In genomic region chr14:58152569-58152857, GRCh38 we compare ENCODE assay signal across 8 cellular contexts. TPM values are rescaled to one million over a fixed set of nuclear protein-coding genes. Genes with fewer than 3 reads are reported as not detected.
DNase-seq lines count a peak whose midpoint lies in the region; ATAC-seq, FAIRE-seq and TF ChIP-seq lines count a peak whose summit lies in the region.

No MANE protein-coding gene starts in this region.

- ATAC-seq in A549, result peak in 1 of 2 experiments; percentile 35; a peak in 3 of 6 replicates

- CTCF ChIA-PET in A549 (lab: Yijun Ruan, JAX), result interaction anchor here (0.6 to 1.4 kb wide), 4 partner anchors 12 to 42 kb away, joined by 3 read pairs; no protein-coding TSS in a partner anchor

- FAIRE-seq in A549 (lab: Jason Lieb, UNC) (no peak), D721Med (lab: Jason Lieb, UNC) (no peak)

- H3K4ac ChIP-seq in H9 (ENCODE audit: low read depth, low read length), result no peak overlapping the region

- no peak overlapping the region for H2BK120ac ChIP-seq in H9 (ENCODE audit: low read depth, low read length, poor library complexity, severe bottlenecking)

- H3K27ac ChIP-seq in A549 (0 out of 6 replicates have a peak overlapping the region, but pooled peaks of 1 of the 2 experiments have one; percentile 67), H9 (ENCODE audit: insufficient read length, low read depth, low read length) (no peak overlapping the region), angular gyrus (ENCODE audit: low read depth, low read length) (peak overlapping the region; percentile 1), liver (ENCODE audit: low read depth in 1 of 2, low read length in 2 of 2) (peak overlapping the region in 1 of 2 donors; percentile 33), vagina (peak overlapping the region; percentile 79), substantia nigra (ENCODE audit: low read depth, low read length, poor library complexity, severe bottlenecking) (no peak overlapping the region)

- no peak overlapping the region for H4K5ac ChIP-seq in H9 (ENCODE audit: insufficient read length, low read depth, low read length)

- H2BK20ac ChIP-seq in H9 (ENCODE audit: low read depth, low read length, poor library complexity, severe bottlenecking), result no peak overlapping the region

- no peaks in the 10 kb centered on the region for H4K20me1 ChIP-seq in H9 (ENCODE audit: control insufficient read depth, insufficient read depth, insufficient read length)

- peaks cover 13% of the 10 kb centered on the region for H3K23me2 ChIP-seq in H9 (ENCODE audit: insufficient read length, low read depth, low read length, poor library complexity, severe bottlenecking)

- peaks cover 6% of the 10 kb centered on the region; the same call in 1 of the 2 replicates for H3K27me3 ChIP-seq in H9 (ENCODE audit: insufficient read depth, low read length)
- H3K27me3 ChIP-seq in liver (ENCODE audit: control insufficient read depth in 4 of 4, insufficient read depth in 4 of 4, low read length in 3 of 4), result no peaks in the 10 kb centered on the region
- H3K27me3 ChIP-seq in vagina, result no peaks in the 10 kb centered on the region

- H3K79me1 ChIP-seq in H9 (ENCODE audit: insufficient read depth, low read depth, low read length, poor library complexity, severe bottlenecking), result no peaks in the 10 kb centered on the region

- H3K27me3 Mint-ChIP-seq in H9 (ENCODE audit: low read depth), result peaks cover 19% of the 10 kb centered on the region

- no peak overlapping the region for H3K56ac ChIP-seq in H9 (ENCODE audit: insufficient read length, low read depth, low read length)

- H3K27ac Mint-ChIP-seq in H9, result no peak overlapping the region

- H2AK5ac ChIP-seq in H9 (ENCODE audit: insufficient read length, low read length), result no peak overlapping the region

- DNase-seq in A549 (ENCODE audit: low read depth in 1 of 2, low spot score in 1 of 2) (no peak), H9 (no peak), vagina (ENCODE audit: extremely low spot score in 2 of 2) (no peak), substantia nigra (lab: John Stamatoyannopoulos, UW) (no peak), D721Med (ENCODE audit: insufficient read length, low spot score) (no peak), retina (no peak)

- no peak overlapping the region for H2BK5ac ChIP-seq in H9 (ENCODE audit: insufficient read length, low read length)

- H3T11ph ChIP-seq in H9 (ENCODE audit: low read length), result no peak overlapping the region

- peaks cover 42 to 47% of the 10 kb centered on the region in 2 experiments for H3K4me1 Mint-ChIP-seq in H9

- TF ChIP-seq POLR2A in A549 (IDR thresholded peaks at IDR 0.05; ENCODE audit: low read length) (no peak), vagina (IDR thresholded peaks at IDR 0.05) (no peak)

- no peak overlapping the region for H3K23ac ChIP-seq in H9 (ENCODE audit: insufficient read length, low read depth, low read length)

- POLR2A ChIA-PET in A549 (lab: Yijun Ruan, JAX), result no interaction called here

- H3K9ac ChIP-seq in H9 (ENCODE audit: extremely low read depth, insufficient read length, low read length) (peak overlapping the region; percentile 24), liver (ENCODE audit: low read depth in 1 of 2, low read length in 2 of 2) (peak overlapping the region in 1 of 2 donors; percentile 56)

- intact Hi-C loops in vagina (cut with DNase I), result no loop called here

- no peak for TF ChIP-seq EP300 in A549 (IDR thresholded peaks at IDR 0.05)

- H2AFZ ChIP-seq in H9 (ENCODE audit: low read length), result peak overlapping the region; percentile 3

- H3K9me3 Mint-ChIP-seq in H9, result no peaks in the 10 kb centered on the region; a peak in 1 of 5 replicates

- no peak for TF ChIP-seq CTCF in A549 (IDR thresholded peaks at IDR 0.05)
- TF ChIP-seq CTCF in H9 (conservative IDR thresholded peaks at IDR 0.05), result no peak
- no peak for TF ChIP-seq CTCF in liver (IDR thresholded peaks at IDR 0.05; ENCODE audit: low read depth, low read length, missing input control)
- no peak for TF ChIP-seq CTCF in vagina (IDR thresholded peaks at IDR 0.05)
- TF ChIP-seq CTCF in D721Med (IDR thresholded peaks at IDR 0.05; ENCODE audit: insufficient read depth, missing control alignments), result no peak

- H3K79me2 ChIP-seq in H9 (ENCODE audit: insufficient read depth, low read length), result no peaks in the 10 kb centered on the region

- H3K9me3 ChIP-seq in A549, result no peaks in the 10 kb centered on the region
- no peaks in the 10 kb centered on the region for H3K9me3 ChIP-seq in H9 (ENCODE audit: control insufficient read depth, low read depth, low read length)
- H3K9me3 ChIP-seq in liver (ENCODE audit: control insufficient read depth in 4 of 4, low read length in 3 of 4), result no peaks in the 10 kb centered on the region
- no peaks in the 10 kb centered on the region for H3K9me3 ChIP-seq in vagina

- H3K18ac ChIP-seq in H9 (ENCODE audit: insufficient read length, low read depth, low read length), result no peak overlapping the region

- H3K4me3 Mint-ChIP-seq in H9, result peak overlapping the region; percentile 73 to 91

- H4K8ac ChIP-seq in H9 (replicated peaks; ENCODE audit: insufficient read length, low read depth, low read length), result no peak overlapping the region

- no peak overlapping the region for H4K91ac ChIP-seq in H9 (ENCODE audit: insufficient read length, low read depth, low read length)

- H2BK15ac ChIP-seq in H9 (ENCODE audit: low read depth, low read length), result no peak overlapping the region

- H3K36me3 Mint-ChIP-seq in H9 (ENCODE audit: insufficient read depth in 1 of 3, low read depth in 3 of 3), result no peaks in the 10 kb centered on the region

- TF ChIP-seq RAD21 in A549 (conservative IDR thresholded peaks at IDR 0.05 in 1 of 2, IDR thresholded peaks at IDR 0.05 in 1 of 2), result no peak
- TF ChIP-seq RAD21 in liver (IDR thresholded peaks at IDR 0.05), result no peak

- H2BK12ac ChIP-seq in H9 (ENCODE audit: insufficient read length, low read depth, low read length), result no peak overlapping the region

- H3K14ac ChIP-seq in H9 (ENCODE audit: insufficient read depth, low read length), result no peak overlapping the region

- H3K4me3 ChIP-seq in A549 (peak overlapping the region; percentile 73), liver (ENCODE audit: low read depth in 1 of 3, low read length in 3 of 3) (peak overlapping the region; percentile 56 to 76 (median 72)), vagina (peak overlapping the region; percentile 67 to 82)

- 31% methylated on average over 8 of the region's 8 CpGs for WGBS in A549 (ENCODE audit: missing lambda C conversion rate)
- WGBS in H9 (ENCODE audit: extremely low coverage, insufficient read length, low lambda C conversion rate), result no CpG with 5 or more reads among the region's 8 CpGs
- 9% methylated on average over 8 of the region's 8 CpGs for WGBS in liver

- no peaks in the 10 kb centered on the region for H3K36me3 ChIP-seq in liver (ENCODE audit: control insufficient read depth in 4 of 4, insufficient read depth in 3 of 4, low read depth in 1 of 4, low read length in 3 of 4)
- H3K36me3 ChIP-seq in vagina, result no peaks in the 10 kb centered on the region

- peak overlapping the region; percentile 99 for H3K4me2 ChIP-seq in A549
- peak overlapping the region; percentile 91 for H3K4me2 ChIP-seq in H9 (ENCODE audit: insufficient read depth, insufficient read length, low read length)

- H3K4me1 ChIP-seq in A549 (peaks cover 10% of the 10 kb centered on the region; the same call in 1 of the 3 replicates), H9 (ENCODE audit: insufficient read depth, low read length) (peaks cover 2% of the 10 kb centered on the region; the same call in 1 of the 2 replicates), liver (ENCODE audit: control insufficient read depth in 4 of 4, insufficient read depth in 4 of 4, low read length in 3 of 4) (peaks cover 0 to 17% (median 14%) of the 10 kb centered on the region in 4 donors), vagina (peaks cover 10% of the 10 kb centered on the region)

TF ChIP-seq in A549, 52 proteins besides CTCF, POLR2A, EP300 and RAD21 (continues in another document):
- TF ChIP-seq RNF2 (IDR thresholded peaks at IDR 0.05; ENCODE audit: borderline replicate concordance, low read depth) (0 out of 2 replicates have a peak, but pooled peaks have one; percentile 62), CHD4 (IDR thresholded peaks at IDR 0.05; ENCODE audit: borderline replicate concordance) (no peak)

TF ChIP-seq in liver, 16 proteins besides CTCF, POLR2A, EP300 and RAD21 (continues in another document):
- TF ChIP-seq NR2F2 (IDR thresholded peaks at IDR 0.05), result no peak
- no peak for TF ChIP-seq JUND (IDR thresholded peaks at IDR 0.05)
- TF ChIP-seq, protein P1, sequence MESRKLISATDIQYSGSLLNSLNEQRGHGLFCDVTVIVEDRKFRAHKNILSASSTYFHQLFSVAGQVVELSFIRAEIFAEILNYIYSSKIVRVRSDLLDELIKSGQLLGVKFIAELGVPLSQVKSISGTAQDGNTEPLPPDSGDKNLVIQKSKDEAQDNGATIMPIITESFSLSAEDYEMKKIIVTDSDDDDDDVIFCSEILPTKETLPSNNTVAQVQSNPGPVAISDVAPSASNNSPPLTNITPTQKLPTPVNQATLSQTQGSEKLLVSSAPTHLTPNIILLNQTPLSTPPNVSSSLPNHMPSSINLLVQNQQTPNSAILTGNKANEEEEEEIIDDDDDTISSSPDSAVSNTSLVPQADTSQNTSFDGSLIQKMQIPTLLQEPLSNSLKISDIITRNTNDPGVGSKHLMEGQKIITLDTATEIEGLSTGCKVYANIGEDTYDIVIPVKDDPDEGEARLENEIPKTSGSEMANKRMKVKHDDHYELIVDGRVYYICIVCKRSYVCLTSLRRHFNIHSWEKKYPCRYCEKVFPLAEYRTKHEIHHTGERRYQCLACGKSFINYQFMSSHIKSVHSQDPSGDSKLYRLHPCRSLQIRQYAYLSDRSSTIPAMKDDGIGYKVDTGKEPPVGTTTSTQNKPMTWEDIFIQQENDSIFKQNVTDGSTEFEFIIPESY (IDR thresholded peaks at IDR 0.05), result no peak
- TF ChIP-seq GABPA (IDR thresholded peaks at IDR 0.05 in 1 of 2, conservative IDR thresholded peaks at IDR 0.05 in 1 of 2), result no peak
- TF ChIP-seq TAF1 (conservative IDR thresholded peaks at IDR 0.05), result no peak

RNA-seq across cellular contexts. Expression of gene ARMH4, which starts 0.5 kb away (rescaled TPM):
- polyA plus RNA-seq in A549 (2011; rRNA removed) (0.22 and 0.56 TPM in 2 replicates), A549 (2017; fragmentation: RNase III; extraction: RNeasy Plus Mini Kit Qiagen cat#74134 plus additional on column Dnase treatment) (0.15 to 0.77 TPM (median 0.59 TPM) in 3 replicates), liver (under 1 TPM; 0.38 to 0.40 TPM)
- 0.12 and 0.16 TPM in 2 replicates for polyA plus RNA-seq in A549 (2012; cell fraction: cytosol; rRNA removed)
- 0.04 and 0.06 TPM in 2 replicates for polyA plus RNA-seq in A549 (2012; cell fraction: nucleus; rRNA removed)
- 6.5 and 109 TPM in 2 replicates for polyA minus RNA-seq in A549 (2011; rRNA and poly(A)+ RNA removed)
- total RNA-seq in H9 (2021) (38.7 and 42.6 TPM in 2 replicates), liver (1 to 10 TPM in 1 of 2 donors, under 1 TPM in 1; 0.67 to 3.2 TPM), vagina (5.2 TPM)

RNA-seq across cellular contexts. Expression of gene ACTR10, which starts 47.4 kb away (rescaled TPM):
- polyA plus RNA-seq in A549 (2011; rRNA removed) (100 and 101 TPM in 2 replicates), A549 (2017; fragmentation: RNase III; extraction: RNeasy Plus Mini Kit Qiagen cat#74134 plus additional on column Dnase treatment) (47.1 to 53.8 TPM (median 47.9 TPM) in 3 replicates), liver (10 to 100 TPM; 20.6 to 42.0 TPM)
- 17.9 and 20.5 TPM in 2 replicates for polyA plus RNA-seq in A549 (2012; cell fraction: cytosol; rRNA removed)
- 10.2 and 19.3 TPM in 2 replicates for polyA plus RNA-seq in A549 (2012; cell fraction: nucleus; rRNA removed)
- polyA minus RNA-seq in A549 (2011; rRNA and poly(A)+ RNA removed), result 7.5 and 8.8 TPM in 2 replicates
- total RNA-seq in H9 (2021) (38.4 and 41.0 TPM in 2 replicates), liver (10 to 100 TPM; 19.2 to 29.7 TPM), vagina (42.2 TPM)

Comparison
In these comparisons a context has a peak if more than half of its experiments do, and no peak if none do; other contexts are left out.
1. H3K27ac ChIP-seq: peak in angular gyrus (single experiment) and vagina (single experiment); none in H9 (single experiment) and substantia nigra (single experiment).
2. Peak in every context shown above with its lines, with median percentiles within 50 percentile points of each other: H3K4me3 ChIP-seq.